In genomic region chr1:35807614-35808375, GRCh38 we compare ENCODE assay signal across 1 cellular context.
TF ChIP-seq lines count a peak whose summit lies in the region.

TSS of gene AGO4 (plus strand) at chr1:35808016. CDS start at chr1:35808417, 401 bp downstream.

TF ChIP-seq in HEK293, 187 proteins besides CTCF, POLR2A, EP300 and RAD21 (continued from another document):
- TF ChIP-seq ZNF341 (tag by site-specific recombination; IDR thresholded peaks at IDR 0.05; ENCODE audit: low read depth) (peak; percentile 8; the same call in 1 of the 2 replicates), ZNF747 (tag by site-specific recombination; IDR thresholded peaks at IDR 0.05) (no peak), ZNF239 (tag by site-specific recombination; IDR thresholded peaks at IDR 0.05) (no peak), ZBTB11 (tag by site-specific recombination; conservative IDR thresholded peaks at IDR 0.05; ENCODE audit: low read depth) (0 out of 2 replicates have a peak, but pooled peaks have one; percentile 21), ZFHX2 (tag by site-specific recombination; conservative IDR thresholded peaks at IDR 0.05) (0 out of 2 replicates have a peak, but pooled peaks have one; percentile 17), OSR2 (tag by site-specific recombination; IDR thresholded peaks at IDR 0.05) (0 out of 2 replicates have a peak, but pooled peaks have one; percentile 15), ZNF354C (tag by site-specific recombination; IDR thresholded peaks at IDR 0.05; ENCODE audit: borderline replicate concordance, low read depth) (no peak), ZSCAN30 (tag by site-specific recombination; IDR thresholded peaks at IDR 0.05) (no peak), SP7 (tag by site-specific recombination; IDR thresholded peaks at IDR 0.05) (0 out of 2 replicates have a peak, but pooled peaks have one; percentile 17), ZNF366 (tag by site-specific recombination; conservative IDR thresholded peaks at IDR 0.05) (peak; percentile 83), ZNF791 (tag by site-specific recombination; IDR thresholded peaks at IDR 0.05) (no peak), ZNF10 (tag by site-specific recombination; IDR thresholded peaks at IDR 0.05) (no peak; the same call in 1 of the 2 replicates), ZFP37 (tag by site-specific recombination; IDR thresholded peaks at IDR 0.05) (no peak), MYNN (tag by site-specific recombination; IDR thresholded peaks at IDR 0.05; ENCODE audit: borderline replicate concordance) (no peak), ZNF76 (tag by site-specific recombination; IDR thresholded peaks at IDR 0.05; ENCODE audit: borderline replicate concordance, low read depth) (peak; percentile 51; the same call in 1 of the 2 replicates), ZBTB26 (tag by site-specific recombination; optimal IDR thresholded peaks at IDR 0.05) (peak; percentile 70), ZNF692 (tag by site-specific recombination; IDR thresholded peaks at IDR 0.05) (no peak), GLIS2 (tag by site-specific recombination; IDR thresholded peaks at IDR 0.05) (peak; percentile 84), ZNF140 (tag by site-specific recombination; IDR thresholded peaks at IDR 0.05) (no peak), KLF7 (tag by site-specific recombination; IDR thresholded peaks at IDR 0.05; ENCODE audit: borderline replicate concordance) (no peak), ZNF549 (tag by site-specific recombination; IDR thresholded peaks at IDR 0.05) (no peak), KLF17 (tag by site-specific recombination; IDR thresholded peaks at IDR 0.05) (peak; percentile 49; the same call in 1 of the 2 replicates), INSM2 (tag by site-specific recombination; IDR thresholded peaks at IDR 0.05) (peak; percentile 35; the same call in 1 of the 2 replicates), ATF2 (tag by site-specific recombination; IDR thresholded peaks at IDR 0.05; ENCODE audit: low read depth) (no peak), ZNF138 (tag by site-specific recombination; IDR thresholded peaks at IDR 0.05; ENCODE audit: borderline replicate concordance) (no peak), ZNF398 (tag by site-specific recombination; IDR thresholded peaks at IDR 0.05) (no peak), ZNF830 (tag by site-specific recombination; IDR thresholded peaks at IDR 0.05; ENCODE audit: low read depth) (no peak)
